Comparison of ENCODE assay signal across 1 cellular context in genomic region chr1:181112071-181112929, GRCh38.
TF ChIP-seq lines count a peak whose summit lies in the region.

No MANE protein-coding gene starts in this region.

TF ChIP-seq in K562, 482 proteins besides CTCF, POLR2A, EP300 and RAD21 (continued from another document and continues in another):
- TF ChIP-seq ARID4B (CRISPR knock-in tag; IDR thresholded peaks at IDR 0.05) (no peak), ID3 (CRISPR knock-in tag; IDR thresholded peaks at IDR 0.05) (no peak), ID3 (tag; IDR thresholded peaks at IDR 0.05) (no peak), ZNF79 (CRISPR knock-in tag; IDR thresholded peaks at IDR 0.05; ENCODE audit: low read depth) (no peak), ARHGAP35 (IDR thresholded peaks at IDR 0.05; ENCODE audit: partially characterized antibody) (no peak), FUS (optimal IDR thresholded peaks at IDR 0.05; ENCODE audit: low read depth, low read length) (no peak), NCOA1 (IDR thresholded peaks at IDR 0.05; ENCODE audit: low read depth) (no peak), HMG20A (CRISPR knock-in tag; conservative IDR thresholded peaks at IDR 0.05) (no peak), ZNF695 (CRISPR knock-in tag; IDR thresholded peaks at IDR 0.05) (no peak), KLF6 (CRISPR knock-in tag; IDR thresholded peaks at IDR 0.05; ENCODE audit: borderline replicate concordance) (no peak), PURB (CRISPR knock-in tag; IDR thresholded peaks at IDR 0.05; ENCODE audit: low read depth) (no peak), TAF15 (IDR thresholded peaks at IDR 0.05; ENCODE audit: low read depth, low read length) (no peak), SLC30A9 (CRISPR knock-in tag; IDR thresholded peaks at IDR 0.05) (no peak), ZNF431 (CRISPR knock-in tag; IDR thresholded peaks at IDR 0.05) (no peak), COPS2 (conservative IDR thresholded peaks at IDR 0.05) (no peak), ZNF253 (CRISPR knock-in tag; conservative IDR thresholded peaks at IDR 0.05) (no peak), ZNF282 (CRISPR knock-in tag; IDR thresholded peaks at IDR 0.05) (no peak), EP400 (IDR thresholded peaks at IDR 0.05) (no peak), HDAC3 (IDR thresholded peaks at IDR 0.05; ENCODE audit: borderline replicate concordance, partially characterized antibody) (no peak), ZNF263 (CRISPR knock-in tag; IDR thresholded peaks at IDR 0.05; ENCODE audit: borderline replicate concordance) (no peak), E2F3 (CRISPR knock-in tag; IDR thresholded peaks at IDR 0.05) (no peak), RCOR1 (IDR thresholded peaks at IDR 0.05; ENCODE audit: borderline replicate concordance in 1 of 2, low read depth in 2 of 2, low read length in 2 of 2) (peak; percentile 69 to 93), EGR1 (conservative IDR thresholded peaks at IDR 0.05) (peak; percentile 71), HDGF (IDR thresholded peaks at IDR 0.05) (no peak), GABPB1 (CRISPR knock-in tag; IDR thresholded peaks at IDR 0.05) (no peak), MGA (IDR thresholded peaks at IDR 0.05) (peak; percentile 96), SMAD2 (IDR thresholded peaks at IDR 0.05; ENCODE audit: low read depth, low read length) (no peak), FOSL1 (tag; conservative IDR thresholded peaks at IDR 0.05) (peak; percentile 96), TCF7 (IDR thresholded peaks at IDR 0.05; ENCODE audit: borderline replicate concordance) (no peak), ZNF197 (CRISPR knock-in tag; IDR thresholded peaks at IDR 0.05; ENCODE audit: low read depth) (no peak), ZNF778 (CRISPR knock-in tag; IDR thresholded peaks at IDR 0.05) (no peak), FOXM1 (IDR thresholded peaks at IDR 0.05; ENCODE audit: low read depth) (no peak), FOXM1 (CRISPR knock-in tag; IDR thresholded peaks at IDR 0.05; ENCODE audit: low read depth) (no peak), MCM3 (IDR thresholded peaks at IDR 0.05) (no peak), ARNT (IDR thresholded peaks at IDR 0.05) (no peak), HNRNPLL (IDR thresholded peaks at IDR 0.05; ENCODE audit: low read depth, low read length, poor library complexity, severe bottlenecking) (no peak), ZNF165 (CRISPR knock-in tag; IDR thresholded peaks at IDR 0.05; ENCODE audit: borderline replicate concordance) (no peak), ZNF780A (CRISPR knock-in tag; IDR thresholded peaks at IDR 0.05) (no peak), ZNF77 (CRISPR knock-in tag; IDR thresholded peaks at IDR 0.05) (no peak), JUN (IDR thresholded peaks at IDR 0.05; ENCODE audit: borderline replicate concordance, low read depth, low read length) (peak; percentile 96), JUN (CRISPR knock-in tag; IDR thresholded peaks at IDR 0.05; ENCODE audit: borderline replicate concordance) (no peak), ZNF395 (CRISPR knock-in tag; IDR thresholded peaks at IDR 0.05) (no peak), CTCFL (IDR thresholded peaks at IDR 0.05; ENCODE audit: borderline replicate concordance, insufficient read depth, low read depth, low read length, poor library complexity, severe bottlenecking) (no peak), HNRNPH1 (optimal IDR thresholded peaks at IDR 0.05; ENCODE audit: low read depth, low read length) (no peak), NCOA4 (IDR thresholded peaks at IDR 0.05; ENCODE audit: partially characterized antibody) (no peak), DDX20 (tag; IDR thresholded peaks at IDR 0.05; ENCODE audit: low read depth) (no peak), BRF2 (IDR thresholded peaks at IDR 0.05; ENCODE audit: borderline replicate concordance, insufficient read depth, insufficient read length) (no peak), POLR2H (tag; IDR thresholded peaks at IDR 0.05; ENCODE audit: low read depth) (no peak), ZNF212 (CRISPR knock-in tag; IDR thresholded peaks at IDR 0.05) (no peak), RBM17 (IDR thresholded peaks at IDR 0.05; ENCODE audit: borderline replicate concordance, low read depth, low read length) (no peak)
